In genomic region chr16:68445458-68445857, GRCh38 we compare ENCODE assay signal across 8 cellular contexts.
A peak's percentile ranks its signal among the peaks of the same experiment; 100 is the strongest.
DNase-seq lines count a peak whose midpoint lies in the region; ATAC-seq and TF ChIP-seq lines count a peak whose summit lies in the region.

No MANE protein-coding gene starts in this region.

- DNase-seq in NCI-H446 (lab: John Stamatoyannopoulos, UW) = peak; percentile 3 to 37
- DNase-seq in NCI-H446 treated with DMSO at 0.1 percent for 48 hours (lab: John Stamatoyannopoulos, UW) = no peak
- DNase-seq in NOMO-1 (lab: John Stamatoyannopoulos, UW; ENCODE audit: unreplicated experiment in 2 of 2) = peak; percentile 44 to 62
- peak; percentile 81 for DNase-seq in cerebellar cortex (ENCODE audit: low spot score)
- peak; percentile 71 for DNase-seq in nephron progenitor cell

- H3K27ac Mint-ChIP-seq in nephron progenitor cell = no peak overlapping the region

- H3K4me1 Mint-ChIP-seq in nephron progenitor cell = peaks cover 24% of the 10 kb centered on the region

- TF ChIP-seq RAD21 in Ishikawa (IDR thresholded peaks at IDR 0.05; ENCODE audit: low read depth) = peak; percentile 91

- H3K36me3 Mint-ChIP-seq in nephron progenitor cell (ENCODE audit: low read depth) = no peaks in the 10 kb centered on the region

- ATAC-seq in HG02642 (IDR thresholded peaks at IDR 0.05; ENCODE audit: poor library complexity, unreplicated experiment) = no peak
- ATAC-seq in HG02610 (IDR thresholded peaks at IDR 0.05; ENCODE audit: unreplicated experiment) = no peak

- TF ChIP-seq EP300 in Ishikawa (IDR thresholded peaks at IDR 0.05; ENCODE audit: borderline replicate concordance) = no peak

- peaks cover 68% of the 10 kb centered on the region for H3K27me3 Mint-ChIP-seq in nephron progenitor cell (ENCODE audit: low read depth, poor library complexity)

- no peak overlapping the region for H3K4me3 Mint-ChIP-seq in nephron progenitor cell

- H3K9me3 Mint-ChIP-seq in nephron progenitor cell = no peaks in the 10 kb centered on the region

- TF ChIP-seq CTCF in nephron progenitor cell (IDR thresholded peaks at IDR 0.05) = peak; percentile 68

TF ChIP-seq in Ishikawa, 13 proteins besides CTCF, POLR2A, EP300 and RAD21:
- TF ChIP-seq REST (IDR thresholded peaks at IDR 0.05; ENCODE audit: low read depth) (peak; percentile 57; the same call in 1 of the 2 replicates), CREB1 (IDR thresholded peaks at IDR 0.05; ENCODE audit: low read depth) (no peak)
